ENCODE assay signal across 1 cellular context in genomic region chr1:242147096-242147976, GRCh38.
TF ChIP-seq lines count a peak whose summit lies in the region.

No MANE protein-coding gene starts in this region.

TF ChIP-seq in GM23338, 12 proteins besides CTCF, POLR2A, EP300 and RAD21 (continued from another document):
- TF ChIP-seq ZNF462 (CRISPR knock-in tag; IDR thresholded peaks at IDR 0.05), result no peak
- TF ChIP-seq ZNF331 (CRISPR knock-in tag; IDR thresholded peaks at IDR 0.05; ENCODE audit: low read depth), result no peak
- no peak for TF ChIP-seq JUNB (IDR thresholded peaks at IDR 0.05; ENCODE audit: unreplicated experiment)
- TF ChIP-seq EZH2 (IDR thresholded peaks at IDR 0.05; ENCODE audit: low read depth, unreplicated experiment), result no peak
